Comparison of ENCODE assay signal across 8 cellular contexts in the genomic region with DNA sequence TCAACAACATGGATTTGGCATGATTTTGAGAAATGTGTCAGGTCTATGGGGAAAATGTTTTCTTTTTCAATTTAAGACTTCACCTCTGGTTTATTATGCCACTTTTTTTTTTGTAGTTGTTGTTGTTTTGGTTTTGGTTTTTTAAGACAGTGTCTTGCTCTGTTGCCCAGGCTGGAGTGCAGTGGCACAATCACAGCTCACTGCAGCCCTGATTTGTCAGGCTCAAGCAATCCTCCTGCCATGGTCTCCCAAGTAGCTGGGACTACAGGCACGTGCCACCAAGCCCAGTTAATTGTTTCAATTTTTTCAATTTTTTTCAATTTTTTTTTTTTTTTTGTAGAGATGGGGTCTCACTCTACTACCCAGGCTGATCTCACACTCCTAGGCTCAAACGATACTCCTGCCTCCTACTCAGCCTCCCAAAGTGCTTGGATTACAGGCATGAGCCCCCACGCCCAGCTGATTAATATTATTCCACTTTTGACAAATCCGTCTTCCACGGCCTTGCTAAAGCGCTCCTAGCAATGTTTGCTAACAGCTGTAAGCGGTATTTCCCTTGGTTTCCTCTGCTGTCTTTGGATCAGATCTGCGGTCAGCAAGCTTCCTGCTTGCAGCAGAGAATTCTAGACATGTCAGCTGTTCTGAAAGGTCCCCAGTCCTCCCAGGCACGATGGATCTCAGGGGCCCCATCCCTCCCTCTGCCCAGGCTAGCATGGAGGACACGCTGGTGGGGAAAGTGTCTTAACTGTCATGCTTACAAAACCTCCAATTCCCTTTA. TPM values are rescaled to one million over a fixed set of nuclear protein-coding genes. Genes with fewer than 3 reads are reported as not detected.
DNase-seq lines count a peak whose midpoint lies in the region; ATAC-seq, FAIRE-seq and TF ChIP-seq lines count a peak whose summit lies in the region.

No MANE protein-coding gene starts in this region.

- H3K79me2 ChIP-seq in DOHH2 (ENCODE audit: control insufficient read depth, low read length) (no peaks in the 10 kb centered on the region), parathyroid adenoma (no peaks in the 10 kb centered on the region)

- H3K27ac ChIP-seq in DOHH2 (ENCODE audit: low read depth, low read length) (peak overlapping the region; percentile 59), epithelial cell of prostate (peak overlapping the region; percentile 56), parathyroid adenoma (peak overlapping the region; percentile 30), thyroid gland (peak overlapping the region in 1 of 3 donors; percentile 5)

- TF ChIP-seq POLR2A in thyroid gland (IDR thresholded peaks at IDR 0.05), result no peak

- ATAC-seq in GM19324 (IDR thresholded peaks at IDR 0.05; ENCODE audit: low FRiP score, unreplicated experiment), result no peak

- H3K36me3 ChIP-seq in DOHH2 (ENCODE audit: control insufficient read depth, low read length), result no peaks in the 10 kb centered on the region
- H3K36me3 ChIP-seq in parathyroid adenoma (ENCODE audit: control insufficient read depth, insufficient read depth, low read length), result no peaks in the 10 kb centered on the region
- H3K36me3 ChIP-seq in thyroid gland, result no peaks in the 10 kb centered on the region

- H3K4me2 ChIP-seq in DOHH2 (ENCODE audit: low read length) (peak overlapping the region; percentile 79), parathyroid adenoma (ENCODE audit: low read length) (no peak overlapping the region)

- H3K4me1 ChIP-seq in DOHH2 (ENCODE audit: control insufficient read depth, low read length) (peaks cover 32% of the 10 kb centered on the region), parathyroid adenoma (no peaks in the 10 kb centered on the region), thyroid gland (no peaks in the 10 kb centered on the region)

- no peaks in the 10 kb centered on the region for H4K20me1 ChIP-seq in DOHH2 (ENCODE audit: control insufficient read depth, insufficient read depth, low read depth, low read length)

- TF ChIP-seq CTCF in DOHH2 (IDR thresholded peaks at IDR 0.05; ENCODE audit: low read depth, low read length, poor library complexity, severe bottlenecking) (no peak), parathyroid adenoma (IDR thresholded peaks at IDR 0.05) (no peak), D721Med (IDR thresholded peaks at IDR 0.05; ENCODE audit: insufficient read depth, missing control alignments) (no peak), thyroid gland (IDR thresholded peaks at IDR 0.05) (no peak)

- peak overlapping the region; percentile 61 for H2AFZ ChIP-seq in parathyroid adenoma

- no peaks in the 10 kb centered on the region for H3K9me2 ChIP-seq in DOHH2 (replicated peaks; ENCODE audit: control insufficient read depth, low read length)

- intact Hi-C loops in thyroid gland (cut with DNase I), result no loop called here

- peak; percentile 83 for DNase-seq in SKM-1 (lab: John Stamatoyannopoulos, UW; ENCODE audit: unreplicated experiment)
- no peak for DNase-seq in epithelial cell of prostate (ENCODE audit: low read depth, low spot score)
- no peak for DNase-seq in DMS79 (lab: John Stamatoyannopoulos, UW)
- DNase-seq in D721Med (ENCODE audit: insufficient read length, low spot score), result no peak
- no peak for DNase-seq in thyroid gland

- H3K27me3 ChIP-seq in DOHH2 (ENCODE audit: control insufficient read depth, low read length) (no peaks in the 10 kb centered on the region), parathyroid adenoma (ENCODE audit: control insufficient read depth, insufficient read depth, low read length) (no peaks in the 10 kb centered on the region), thyroid gland (no peaks in the 10 kb centered on the region)

- H3K9ac ChIP-seq in parathyroid adenoma, result no peak overlapping the region

- 66 to 79% methylated on average over 10 of the region's 10 CpGs for WGBS in thyroid gland, 2 donors

- H3F3A ChIP-seq in DOHH2 (ENCODE audit: control insufficient read depth, insufficient read depth), result peaks cover 3% of the 10 kb centered on the region; the same call in 1 of the 2 replicates

- no peak for FAIRE-seq in D721Med (lab: Jason Lieb, UNC)

- H3K9me3 ChIP-seq in DOHH2 (ENCODE audit: control insufficient read depth, insufficient read depth, low read length) (peaks cover 31% of the 10 kb centered on the region), parathyroid adenoma (ENCODE audit: control insufficient read depth, low read length) (no peaks in the 10 kb centered on the region), thyroid gland (no peaks in the 10 kb centered on the region)

- H3K4me3 ChIP-seq in DOHH2 (ENCODE audit: low read length) (peak overlapping the region; percentile 58), parathyroid adenoma (ENCODE audit: low read depth, low read length) (no peak overlapping the region), thyroid gland (replicated peaks in 1 of 3) (no peak overlapping the region)

RNA-seq across cellular contexts. Expression of a gene that starts 7.0 kb away (rescaled TPM):
- 10 to 100 TPM in 1 of 4 donors, 1 to 10 TPM in 2, not detected in 1; 2.3 to 14.6 (median 6.8) TPM for total RNA-seq in thyroid gland

RNA-seq across cellular contexts. Expression of a gene that starts 51.3 kb away (rescaled TPM):
- 100 to 1,000 TPM in 2 of 4 donors, 10 to 100 TPM in 2; 59.1 to 184 (median 101) TPM for total RNA-seq in thyroid gland

RNA-seq across cellular contexts. Expression of a gene that starts 54.9 kb away (rescaled TPM):
- 10 to 100 TPM; 10.6 to 15.0 (median 13.1) TPM for total RNA-seq in thyroid gland
